In the genomic region with DNA sequence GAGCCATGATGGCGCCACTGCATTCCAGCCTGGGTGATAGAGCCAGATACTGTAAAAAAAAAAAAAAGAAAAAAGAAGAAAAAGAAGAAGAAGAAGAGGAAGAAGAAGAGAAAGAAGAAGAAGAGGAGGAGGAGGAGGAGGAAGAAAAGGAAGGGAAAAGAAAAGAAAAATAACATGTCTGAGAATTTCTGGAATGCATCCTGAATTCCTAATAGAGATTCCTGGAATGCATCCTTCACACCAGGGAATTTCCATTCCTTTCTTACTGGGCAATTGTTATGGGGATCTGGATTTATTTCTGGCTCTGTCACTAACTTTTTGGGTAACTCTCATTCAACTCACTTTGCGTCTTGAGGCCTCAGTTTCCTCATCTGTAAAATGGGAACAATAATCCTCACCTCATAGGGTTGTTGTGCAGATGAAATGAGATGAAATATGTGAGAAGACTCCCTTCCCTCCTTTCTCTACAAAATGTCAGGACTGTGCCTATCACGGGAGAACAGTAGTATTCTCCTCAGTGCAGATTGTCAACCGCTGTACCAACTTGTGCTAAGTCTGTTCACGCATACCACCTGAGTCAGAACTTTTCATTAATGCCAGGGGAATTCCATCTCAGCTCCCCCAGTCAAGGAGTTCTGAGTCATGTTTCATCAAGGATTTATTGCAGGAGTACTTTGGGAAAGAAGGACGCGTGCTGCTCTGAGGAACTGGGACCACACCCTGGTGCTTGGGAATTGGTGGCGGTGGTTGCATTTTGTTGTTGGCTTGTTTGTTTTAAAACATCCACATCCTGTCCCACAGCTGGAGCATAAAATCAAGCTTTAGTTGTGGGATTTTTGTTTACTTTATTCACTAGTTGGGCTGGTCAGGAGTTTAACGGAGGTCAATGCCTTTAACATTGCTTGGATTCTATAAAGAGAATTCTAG, we compare ENCODE assay signal across 1 cellular context.
TF ChIP-seq lines count a peak whose summit lies in the region.

No MANE protein-coding gene starts in this region.

TF ChIP-seq in HEK293, 187 proteins besides CTCF, POLR2A, EP300 and RAD21 (continued from another document and continues in another):
- TF ChIP-seq, protein P1, sequence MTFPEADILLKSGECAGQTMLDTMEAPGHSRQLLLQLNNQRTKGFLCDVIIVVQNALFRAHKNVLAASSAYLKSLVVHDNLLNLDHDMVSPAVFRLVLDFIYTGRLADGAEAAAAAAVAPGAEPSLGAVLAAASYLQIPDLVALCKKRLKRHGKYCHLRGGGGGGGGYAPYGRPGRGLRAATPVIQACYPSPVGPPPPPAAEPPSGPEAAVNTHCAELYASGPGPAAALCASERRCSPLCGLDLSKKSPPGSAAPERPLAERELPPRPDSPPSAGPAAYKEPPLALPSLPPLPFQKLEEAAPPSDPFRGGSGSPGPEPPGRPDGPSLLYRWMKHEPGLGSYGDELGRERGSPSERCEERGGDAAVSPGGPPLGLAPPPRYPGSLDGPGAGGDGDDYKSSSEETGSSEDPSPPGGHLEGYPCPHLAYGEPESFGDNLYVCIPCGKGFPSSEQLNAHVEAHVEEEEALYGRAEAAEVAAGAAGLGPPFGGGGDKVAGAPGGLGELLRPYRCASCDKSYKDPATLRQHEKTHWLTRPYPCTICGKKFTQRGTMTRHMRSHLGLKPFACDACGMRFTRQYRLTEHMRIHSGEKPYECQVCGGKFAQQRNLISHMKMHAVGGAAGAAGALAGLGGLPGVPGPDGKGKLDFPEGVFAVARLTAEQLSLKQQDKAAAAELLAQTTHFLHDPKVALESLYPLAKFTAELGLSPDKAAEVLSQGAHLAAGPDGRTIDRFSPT (tag by site-specific recombination; IDR thresholded peaks at IDR 0.05) = 0 out of 2 replicates have a peak, but pooled peaks have one; percentile 43
- no peak for TF ChIP-seq ZNF341 (tag by site-specific recombination; IDR thresholded peaks at IDR 0.05; ENCODE audit: low read depth)
- no peak for TF ChIP-seq PRDM1 (tag by site-specific recombination; IDR thresholded peaks at IDR 0.05)
- TF ChIP-seq FEZF1 (tag by site-specific recombination; IDR thresholded peaks at IDR 0.05) = no peak
- TF ChIP-seq ZNF629 (tag by site-specific recombination; IDR thresholded peaks at IDR 0.05) = peak; percentile 47; the same call in 1 of the 2 replicates
- peak; percentile 66 for TF ChIP-seq SP7 (tag by site-specific recombination; IDR thresholded peaks at IDR 0.05)
- TF ChIP-seq ZNF223 (tag by site-specific recombination; IDR thresholded peaks at IDR 0.05) = no peak
- no peak for TF ChIP-seq ZNF747 (tag by site-specific recombination; IDR thresholded peaks at IDR 0.05)
- no peak for TF ChIP-seq ZNF354C (tag by site-specific recombination; IDR thresholded peaks at IDR 0.05; ENCODE audit: borderline replicate concordance, low read depth)
- peak; percentile 82 for TF ChIP-seq KLF1 (tag by site-specific recombination; IDR thresholded peaks at IDR 0.05)
- TF ChIP-seq GLI2 (tag by site-specific recombination; IDR thresholded peaks at IDR 0.05; ENCODE audit: borderline replicate concordance, low read depth) = no peak
- TF ChIP-seq ZNF580 (tag by site-specific recombination; IDR thresholded peaks at IDR 0.05) = 0 out of 2 replicates have a peak, but pooled peaks have one; percentile 13
- peak; percentile 12; the same call in 1 of the 2 replicates for TF ChIP-seq ZSCAN30 (tag by site-specific recombination; IDR thresholded peaks at IDR 0.05)
- TF ChIP-seq, protein P2, sequence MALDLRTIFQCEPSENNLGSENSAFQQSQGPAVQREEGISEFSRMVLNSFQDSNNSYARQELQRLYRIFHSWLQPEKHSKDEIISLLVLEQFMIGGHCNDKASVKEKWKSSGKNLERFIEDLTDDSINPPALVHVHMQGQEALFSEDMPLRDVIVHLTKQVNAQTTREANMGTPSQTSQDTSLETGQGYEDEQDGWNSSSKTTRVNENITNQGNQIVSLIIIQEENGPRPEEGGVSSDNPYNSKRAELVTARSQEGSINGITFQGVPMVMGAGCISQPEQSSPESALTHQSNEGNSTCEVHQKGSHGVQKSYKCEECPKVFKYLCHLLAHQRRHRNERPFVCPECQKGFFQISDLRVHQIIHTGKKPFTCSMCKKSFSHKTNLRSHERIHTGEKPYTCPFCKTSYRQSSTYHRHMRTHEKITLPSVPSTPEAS (tag by site-specific recombination; IDR thresholded peaks at IDR 0.05) = no peak
- TF ChIP-seq, protein P3, sequence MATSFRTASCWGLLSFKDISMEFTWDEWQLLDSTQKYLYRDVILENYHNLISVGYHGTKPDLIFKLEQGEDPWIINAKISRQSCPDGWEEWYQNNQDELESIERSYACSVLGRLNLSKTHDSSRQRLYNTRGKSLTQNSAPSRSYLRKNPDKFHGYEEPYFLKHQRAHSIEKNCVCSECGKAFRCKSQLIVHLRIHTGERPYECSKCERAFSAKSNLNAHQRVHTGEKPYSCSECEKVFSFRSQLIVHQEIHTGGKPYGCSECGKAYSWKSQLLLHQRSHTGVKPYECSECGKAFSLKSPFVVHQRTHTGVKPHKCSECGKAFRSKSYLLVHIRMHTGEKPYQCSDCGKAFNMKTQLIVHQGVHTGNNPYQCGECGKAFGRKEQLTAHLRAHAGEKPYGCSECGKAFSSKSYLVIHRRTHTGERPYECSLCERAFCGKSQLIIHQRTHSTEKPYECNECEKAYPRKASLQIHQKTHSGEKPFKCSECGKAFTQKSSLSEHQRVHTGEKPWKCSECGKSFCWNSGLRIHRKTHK (tag by site-specific recombination; IDR thresholded peaks at IDR 0.05) = 0 out of 2 replicates have a peak, but pooled peaks have one; percentile 9
- no peak; the same call in 1 of the 2 replicates for TF ChIP-seq ZBTB20 (tag by site-specific recombination; IDR thresholded peaks at IDR 0.05)
- TF ChIP-seq SETDB1 (IDR thresholded peaks at IDR 0.05; ENCODE audit: insufficient read length, low read length) = no peak
- TF ChIP-seq, protein P4, sequence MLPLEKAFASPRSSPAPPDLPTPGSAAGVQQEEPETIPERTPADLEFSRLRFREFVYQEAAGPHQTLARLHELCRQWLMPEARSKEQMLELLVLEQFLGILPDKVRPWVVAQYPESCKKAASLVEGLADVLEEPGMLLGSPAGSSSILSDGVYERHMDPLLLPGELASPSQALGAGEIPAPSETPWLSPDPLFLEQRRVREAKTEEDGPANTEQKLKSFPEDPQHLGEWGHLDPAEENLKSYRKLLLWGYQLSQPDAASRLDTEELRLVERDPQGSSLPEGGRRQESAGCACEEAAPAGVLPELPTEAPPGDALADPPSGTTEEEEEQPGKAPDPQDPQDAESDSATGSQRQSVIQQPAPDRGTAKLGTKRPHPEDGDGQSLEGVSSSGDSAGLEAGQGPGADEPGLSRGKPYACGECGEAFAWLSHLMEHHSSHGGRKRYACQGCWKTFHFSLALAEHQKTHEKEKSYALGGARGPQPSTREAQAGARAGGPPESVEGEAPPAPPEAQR (tag by site-specific recombination; IDR thresholded peaks at IDR 0.05) = no peak
- no peak for TF ChIP-seq ZNF792 (tag by site-specific recombination; IDR thresholded peaks at IDR 0.05)
- TF ChIP-seq ZNF138 (tag by site-specific recombination; IDR thresholded peaks at IDR 0.05; ENCODE audit: borderline replicate concordance) = no peak
- 0 out of 2 replicates have a peak, but pooled peaks have one; percentile 52 for TF ChIP-seq SALL2 (tag by site-specific recombination; IDR thresholded peaks at IDR 0.05; ENCODE audit: borderline replicate concordance)
- TF ChIP-seq ZNF529 (tag by site-specific recombination; IDR thresholded peaks at IDR 0.05; ENCODE audit: insufficient replicate concordance) = no peak
- TF ChIP-seq ZNF521 (tag by site-specific recombination; IDR thresholded peaks at IDR 0.05) = no peak
- no peak for TF ChIP-seq ZNF76 (tag by site-specific recombination; IDR thresholded peaks at IDR 0.05; ENCODE audit: borderline replicate concordance, low read depth)
- no peak for TF ChIP-seq ZBTB8A (tag by site-specific recombination; IDR thresholded peaks at IDR 0.05)
- TF ChIP-seq, protein P5, sequence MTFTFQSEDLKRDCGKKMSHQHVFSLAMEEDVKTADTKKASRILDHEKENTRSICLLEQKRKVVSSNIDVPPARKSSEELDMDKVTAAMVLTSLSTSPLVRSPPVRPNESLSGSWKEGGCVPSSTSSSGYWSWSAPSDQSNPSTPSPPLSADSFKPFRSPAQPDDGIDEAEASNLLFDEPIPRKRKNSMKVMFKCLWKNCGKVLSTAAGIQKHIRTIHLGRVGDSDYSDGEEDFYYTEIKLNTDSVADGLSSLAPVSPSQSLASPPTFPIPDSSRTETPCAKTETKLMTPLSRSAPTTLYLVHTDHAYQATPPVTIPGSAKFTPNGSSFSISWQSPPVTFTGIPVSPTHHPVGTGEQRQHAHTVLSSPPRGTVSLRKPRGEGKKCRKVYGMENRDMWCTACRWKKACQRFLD (tag by site-specific recombination; IDR thresholded peaks at IDR 0.05) = no peak
- TF ChIP-seq KLF16 (tag by site-specific recombination; IDR thresholded peaks at IDR 0.05) = no peak
- TF ChIP-seq, protein P6, sequence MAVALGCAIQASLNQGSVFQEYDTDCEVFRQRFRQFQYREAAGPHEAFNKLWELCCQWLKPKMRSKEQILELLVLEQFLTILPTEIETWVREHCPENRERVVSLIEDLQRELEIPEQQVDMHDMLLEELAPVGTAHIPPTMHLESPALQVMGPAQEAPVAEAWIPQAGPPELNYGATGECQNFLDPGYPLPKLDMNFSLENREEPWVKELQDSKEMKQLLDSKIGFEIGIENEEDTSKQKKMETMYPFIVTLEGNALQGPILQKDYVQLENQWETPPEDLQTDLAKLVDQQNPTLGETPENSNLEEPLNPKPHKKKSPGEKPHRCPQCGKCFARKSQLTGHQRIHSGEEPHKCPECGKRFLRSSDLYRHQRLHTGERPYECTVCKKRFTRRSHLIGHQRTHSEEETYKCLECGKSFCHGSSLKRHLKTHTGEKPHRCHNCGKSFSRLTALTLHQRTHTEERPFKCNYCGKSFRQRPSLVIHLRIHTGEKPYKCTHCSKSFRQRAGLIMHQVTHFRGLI (tag by site-specific recombination; IDR thresholded peaks at IDR 0.05) = peak; percentile 88
- TF ChIP-seq ZNF548 (tag by site-specific recombination; IDR thresholded peaks at IDR 0.05) = no peak
- no peak for TF ChIP-seq ZNF501 (tag by site-specific recombination; IDR thresholded peaks at IDR 0.05)
- TF ChIP-seq ZNF394 (tag by site-specific recombination; IDR thresholded peaks at IDR 0.05; ENCODE audit: borderline replicate concordance) = no peak
- no peak for TF ChIP-seq ZNF433 (tag by site-specific recombination; IDR thresholded peaks at IDR 0.05; ENCODE audit: low read depth)
- no peak for TF ChIP-seq ZNF37A (tag by site-specific recombination; IDR thresholded peaks at IDR 0.05)
- no peak for TF ChIP-seq YY2 (tag by site-specific recombination; IDR thresholded peaks at IDR 0.05)
- TF ChIP-seq OSR2 (tag by site-specific recombination; IDR thresholded peaks at IDR 0.05) = peak; percentile 48
- no peak for TF ChIP-seq ZNF423 (tag by site-specific recombination; IDR thresholded peaks at IDR 0.05)
- peak; percentile 45; the same call in 1 of the 2 replicates for TF ChIP-seq ZIC2 (tag by site-specific recombination; IDR thresholded peaks at IDR 0.05)
- TF ChIP-seq ZNF513 (tag by site-specific recombination; IDR thresholded peaks at IDR 0.05) = peak; percentile 86
- TF ChIP-seq ZNF211 (tag by site-specific recombination; IDR thresholded peaks at IDR 0.05; ENCODE audit: low read depth) = no peak
- TF ChIP-seq TCF7L2 (IDR thresholded peaks at IDR 0.05; ENCODE audit: borderline replicate concordance, low read depth, low read length) = peak; percentile 36; the same call in 1 of the 2 replicates
- no peak for TF ChIP-seq ZNF658 (tag by site-specific recombination; IDR thresholded peaks at IDR 0.05)
- TF ChIP-seq GLIS1 (tag by site-specific recombination; IDR thresholded peaks at IDR 0.05) = peak; percentile 30; the same call in 1 of the 2 replicates
- TF ChIP-seq MZF1 (tag by site-specific recombination; IDR thresholded peaks at IDR 0.05; ENCODE audit: borderline replicate concordance) = peak; percentile 68; the same call in 1 of the 2 replicates
- TF ChIP-seq, protein P7, sequence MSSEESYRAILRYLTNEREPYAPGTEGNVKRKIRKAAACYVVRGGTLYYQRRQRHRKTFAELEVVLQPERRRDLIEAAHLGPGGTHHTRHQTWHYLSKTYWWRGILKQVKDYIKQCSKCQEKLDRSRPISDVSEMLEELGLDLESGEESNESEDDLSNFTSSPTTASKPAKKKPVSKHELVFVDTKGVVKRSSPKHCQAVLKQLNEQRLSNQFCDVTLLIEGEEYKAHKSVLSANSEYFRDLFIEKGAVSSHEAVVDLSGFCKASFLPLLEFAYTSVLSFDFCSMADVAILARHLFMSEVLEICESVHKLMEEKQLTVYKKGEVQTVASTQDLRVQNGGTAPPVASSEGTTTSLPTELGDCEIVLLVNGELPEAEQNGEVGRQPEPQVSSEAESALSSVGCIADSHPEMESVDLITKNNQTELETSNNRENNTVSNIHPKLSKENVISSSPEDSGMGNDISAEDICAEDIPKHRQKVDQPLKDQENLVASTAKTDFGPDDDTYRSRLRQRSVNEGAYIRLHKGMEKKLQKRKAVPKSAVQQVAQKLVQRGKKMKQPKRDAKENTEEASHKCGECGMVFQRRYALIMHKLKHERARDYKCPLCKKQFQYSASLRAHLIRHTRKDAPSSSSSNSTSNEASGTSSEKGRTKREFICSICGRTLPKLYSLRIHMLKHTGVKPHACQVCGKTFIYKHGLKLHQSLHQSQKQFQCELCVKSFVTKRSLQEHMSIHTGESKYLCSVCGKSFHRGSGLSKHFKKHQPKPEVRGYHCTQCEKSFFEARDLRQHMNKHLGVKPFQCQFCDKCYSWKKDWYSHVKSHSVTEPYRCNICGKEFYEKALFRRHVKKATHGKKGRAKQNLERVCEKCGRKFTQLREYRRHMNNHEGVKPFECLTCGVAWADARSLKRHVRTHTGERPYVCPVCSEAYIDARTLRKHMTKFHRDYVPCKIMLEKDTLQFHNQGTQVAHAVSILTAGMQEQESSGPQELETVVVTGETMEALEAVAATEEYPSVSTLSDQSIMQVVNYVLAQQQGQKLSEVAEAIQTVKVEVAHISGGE (tag by site-specific recombination; conservative IDR thresholded peaks at IDR 0.05; ENCODE audit: low read depth) = no peak
- TF ChIP-seq ZNF274 (IDR thresholded peaks at IDR 0.05; ENCODE audit: low read length) = no peak
- no peak for TF ChIP-seq ZNF274 (tag by site-specific recombination; IDR thresholded peaks at IDR 0.05; ENCODE audit: borderline replicate concordance)
- no peak for TF ChIP-seq ZNF777 (tag by site-specific recombination; IDR thresholded peaks at IDR 0.05; ENCODE audit: borderline replicate concordance)
- TF ChIP-seq KLF8 (tag by site-specific recombination; IDR thresholded peaks at IDR 0.05) = 0 out of 2 replicates have a peak, but pooled peaks have one; percentile 15
- no peak for TF ChIP-seq ZNF146 (tag by site-specific recombination; IDR thresholded peaks at IDR 0.05)
